Comparison of ENCODE assay signal across 8 cellular contexts in the genomic region with DNA sequence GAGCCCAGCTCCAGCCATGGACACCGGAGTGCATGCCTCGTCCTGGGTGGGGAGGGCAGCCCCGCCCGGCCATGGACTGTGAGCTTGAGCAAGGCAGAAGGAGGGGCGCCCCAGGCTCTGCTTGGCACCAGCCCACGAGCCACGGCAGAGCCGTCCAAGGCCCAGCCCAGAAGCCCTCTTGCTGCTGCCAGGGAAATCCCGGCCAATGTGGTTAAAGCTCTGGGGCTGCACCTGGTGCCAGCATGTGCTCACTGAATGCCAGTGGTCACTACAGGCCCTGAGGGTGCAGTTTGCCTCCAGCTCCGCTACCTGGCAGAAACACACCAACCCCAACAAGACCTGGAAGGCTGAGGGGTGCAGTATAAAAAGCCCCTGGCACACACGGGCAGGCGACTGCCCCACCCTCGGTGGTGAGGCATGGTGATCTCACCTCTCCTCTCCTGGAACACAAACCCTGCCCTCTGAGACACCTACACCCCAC. TPM values are rescaled to one million over a fixed set of nuclear protein-coding genes. Genes with fewer than 3 reads are reported as not detected.
DNase-seq lines count a peak whose midpoint lies in the region; ATAC-seq and TF ChIP-seq lines count a peak whose summit lies in the region.

No MANE protein-coding gene starts in this region.

- H3K4me3 ChIP-seq in epithelial cell of esophagus (ENCODE audit: low read length) = no peak overlapping the region
- no peak overlapping the region for H3K4me3 ChIP-seq in mucosa of descending colon

- no peaks in the 10 kb centered on the region for H3K36me3 ChIP-seq in mucosa of descending colon (ENCODE audit: low read depth)

- no peak overlapping the region for H3K4me3 Mint-ChIP-seq in T-helper 2 cell treated with Interferon-gamma antibody and Interleukin-4, amounts not matched to agents 5 μg/mL and 100 μg/mL, for 36 hours
- no peak overlapping the region for H3K4me3 Mint-ChIP-seq in endothelial cell (ENCODE audit: unreplicated experiment)

- ATAC-seq in mucosa of descending colon (peak; percentile 77), GM21619 (IDR thresholded peaks at IDR 0.05; ENCODE audit: unreplicated experiment) (no peak)

- intact Hi-C loops in mucosa of descending colon (cut with DNase I, micrococcal nuclease) = no loop called here

- no peaks in the 10 kb centered on the region for H3K9me3 Mint-ChIP-seq in T-helper 2 cell treated with Interferon-gamma antibody and Interleukin-4, amounts not matched to agents 5 μg/mL and 100 μg/mL, for 36 hours
- H3K9me3 Mint-ChIP-seq in endothelial cell (ENCODE audit: unreplicated experiment) = no peaks in the 10 kb centered on the region

- H3K36me3 Mint-ChIP-seq in T-helper 2 cell treated with Interferon-gamma antibody and Interleukin-4, amounts not matched to agents 5 μg/mL and 100 μg/mL, for 36 hours (ENCODE audit: low read depth) = peaks cover 6% of the 10 kb centered on the region
- H3K36me3 Mint-ChIP-seq in endothelial cell (ENCODE audit: low read depth, unreplicated experiment) = peaks cover 10% of the 10 kb centered on the region

- no peak overlapping the region for H3K27ac Mint-ChIP-seq in T-helper 2 cell treated with Interferon-gamma antibody and Interleukin-4, amounts not matched to agents 5 μg/mL and 100 μg/mL, for 36 hours
- no peak overlapping the region for H3K27ac Mint-ChIP-seq in endothelial cell (ENCODE audit: unreplicated experiment)

- H3K27me3 Mint-ChIP-seq in T-helper 2 cell treated with Interferon-gamma antibody and Interleukin-4, amounts not matched to agents 5 μg/mL and 100 μg/mL, for 36 hours (ENCODE audit: low read depth) = no peaks in the 10 kb centered on the region
- H3K27me3 Mint-ChIP-seq in endothelial cell (ENCODE audit: unreplicated experiment) = peaks cover 10% of the 10 kb centered on the region

- H3K4me1 Mint-ChIP-seq in T-helper 2 cell treated with Interferon-gamma antibody and Interleukin-4, amounts not matched to agents 5 μg/mL and 100 μg/mL, for 36 hours (ENCODE audit: low read depth) = peaks cover 6% of the 10 kb centered on the region
- H3K4me1 Mint-ChIP-seq in endothelial cell (ENCODE audit: unreplicated experiment) = peaks cover 7% of the 10 kb centered on the region

- DNase-seq in A172 (ENCODE audit: low spot score) = peak; percentile 93
- DNase-seq in M059J (ENCODE audit: low read depth) = peak; percentile 91
- peak; percentile 81 for DNase-seq in epithelial cell of esophagus (ENCODE audit: low read depth)
- peak; percentile 72 to 81 (median 76) for DNase-seq in mucosa of descending colon
- DNase-seq in T-helper 2 cell treated with Interferon-gamma antibody and Interleukin-4, amounts not matched to agents 5 μg/mL and 100 μg/mL, for 36 hours (ENCODE audit: low spot score) = no peak
- no peak for DNase-seq in NOMO-1 (lab: John Stamatoyannopoulos, UW; ENCODE audit: unreplicated experiment in 2 of 2)
- DNase-seq in endothelial cell (ENCODE audit: low spot score) = no peak

- no peaks in the 10 kb centered on the region for H3K9me3 ChIP-seq in mucosa of descending colon

- TF ChIP-seq CTCF in epithelial cell of esophagus (IDR thresholded peaks at IDR 0.05; ENCODE audit: insufficient read depth, low read depth, low read length, missing control alignments) (no peak), mucosa of descending colon (IDR thresholded peaks at IDR 0.05) (no peak), endothelial cell (IDR thresholded peaks at IDR 0.05; ENCODE audit: unreplicated experiment) (no peak)

- H3K4me1 ChIP-seq in mucosa of descending colon (ENCODE audit: low read depth) = peaks cover 26% of the 10 kb centered on the region

RNA-seq across cellular contexts. Expression of gene BRD3, which starts 11.8 kb away (rescaled TPM):
- 5.6 and 14.9 TPM in 2 replicates for total RNA-seq in A172 (2014; rRNA removed; shearing (Covaris generic))
- total RNA-seq in M059J (2014; rRNA removed; shearing (Covaris generic)) = 4.6 and 5.5 TPM in 2 replicates
- total RNA-seq in mucosa of descending colon (10 to 100 TPM; 19.4 to 56.0 (median 29.4) TPM), endothelial cell (ENCODE audit: unreplicated experiment) (56.2 TPM)

RNA-seq across cellular contexts. Expression of gene BRD3OS, which starts 30.7 kb away (rescaled TPM):
- 29.1 and 31.5 TPM in 2 replicates for total RNA-seq in A172 (2014; rRNA removed; shearing (Covaris generic))
- 22.7 and 32.3 TPM in 2 replicates for total RNA-seq in M059J (2014; rRNA removed; shearing (Covaris generic))
- 10 to 100 TPM in 1 of 3 donors, 1 to 10 TPM in 2; 3.6 to 17.6 (median 4.9) TPM for total RNA-seq in mucosa of descending colon
- 11.4 TPM for total RNA-seq in endothelial cell (ENCODE audit: unreplicated experiment)

Comparison
In these comparisons a context has a peak if more than half of its experiments do, and no peak if none do; other contexts are left out.
1. DNase-seq: peak in A172 (single experiment), M059J (single experiment), epithelial cell of esophagus (single experiment) and mucosa of descending colon (3 of 3); none in T-helper 2 cell treated with Interferon-gamma antibody and Interleukin-4, amounts not matched to agents 5 μg/mL and 100 μg/mL, for 36 hours (single experiment), NOMO-1 (0 of 2) and endothelial cell (single experiment).